1 cellular context compared by ENCODE assay signal in the genomic region with DNA sequence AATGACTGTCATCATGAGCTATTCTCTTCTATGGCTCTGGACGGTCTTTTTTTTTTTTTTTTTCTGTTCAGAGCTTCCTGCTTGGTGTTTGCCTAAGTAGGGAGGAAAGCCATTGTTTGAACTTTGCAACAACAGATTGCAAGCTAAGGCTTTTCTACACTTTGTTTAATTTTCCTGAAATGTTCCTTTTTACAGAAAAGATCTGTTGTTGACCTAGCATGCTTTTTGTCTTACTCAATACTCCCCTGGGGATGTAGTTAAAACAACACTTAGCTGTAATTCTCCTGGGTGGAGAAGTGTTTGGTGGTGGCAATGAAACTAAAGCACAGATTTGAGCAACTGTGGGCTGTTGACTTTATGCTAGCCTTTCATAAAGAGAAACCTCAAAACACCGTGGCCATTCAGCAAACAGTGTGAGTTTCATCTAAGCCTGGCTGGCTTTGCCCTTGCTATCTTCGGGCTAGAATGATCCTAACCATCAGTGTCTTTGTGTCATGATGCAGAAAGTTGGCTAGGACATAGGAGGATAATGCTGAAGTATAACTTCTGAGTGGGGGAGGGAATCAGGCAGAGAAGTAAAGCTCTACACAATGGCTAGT.
TF ChIP-seq lines count a peak whose summit lies in the region.

No MANE protein-coding gene starts in this region.

TF ChIP-seq in GM12878, 131 proteins besides CTCF, POLR2A, EP300 and RAD21 (continued from another document and continues in another):
- TF ChIP-seq USF2 (IDR thresholded peaks at IDR 0.05; ENCODE audit: borderline replicate concordance, low read depth, low read length), result no peak
- no peak for TF ChIP-seq SREBF2 (IDR thresholded peaks at IDR 0.05; ENCODE audit: low read length)
- TF ChIP-seq EZH2 (IDR thresholded peaks at IDR 0.05; ENCODE audit: borderline replicate concordance, control insufficient read depth, low read depth, low read length), result no peak
- TF ChIP-seq CHD2 (IDR thresholded peaks at IDR 0.05; ENCODE audit: borderline replicate concordance, low read depth, low read length), result 0 out of 2 replicates have a peak, but pooled peaks have one; percentile 18
- TF ChIP-seq, protein P1, sequence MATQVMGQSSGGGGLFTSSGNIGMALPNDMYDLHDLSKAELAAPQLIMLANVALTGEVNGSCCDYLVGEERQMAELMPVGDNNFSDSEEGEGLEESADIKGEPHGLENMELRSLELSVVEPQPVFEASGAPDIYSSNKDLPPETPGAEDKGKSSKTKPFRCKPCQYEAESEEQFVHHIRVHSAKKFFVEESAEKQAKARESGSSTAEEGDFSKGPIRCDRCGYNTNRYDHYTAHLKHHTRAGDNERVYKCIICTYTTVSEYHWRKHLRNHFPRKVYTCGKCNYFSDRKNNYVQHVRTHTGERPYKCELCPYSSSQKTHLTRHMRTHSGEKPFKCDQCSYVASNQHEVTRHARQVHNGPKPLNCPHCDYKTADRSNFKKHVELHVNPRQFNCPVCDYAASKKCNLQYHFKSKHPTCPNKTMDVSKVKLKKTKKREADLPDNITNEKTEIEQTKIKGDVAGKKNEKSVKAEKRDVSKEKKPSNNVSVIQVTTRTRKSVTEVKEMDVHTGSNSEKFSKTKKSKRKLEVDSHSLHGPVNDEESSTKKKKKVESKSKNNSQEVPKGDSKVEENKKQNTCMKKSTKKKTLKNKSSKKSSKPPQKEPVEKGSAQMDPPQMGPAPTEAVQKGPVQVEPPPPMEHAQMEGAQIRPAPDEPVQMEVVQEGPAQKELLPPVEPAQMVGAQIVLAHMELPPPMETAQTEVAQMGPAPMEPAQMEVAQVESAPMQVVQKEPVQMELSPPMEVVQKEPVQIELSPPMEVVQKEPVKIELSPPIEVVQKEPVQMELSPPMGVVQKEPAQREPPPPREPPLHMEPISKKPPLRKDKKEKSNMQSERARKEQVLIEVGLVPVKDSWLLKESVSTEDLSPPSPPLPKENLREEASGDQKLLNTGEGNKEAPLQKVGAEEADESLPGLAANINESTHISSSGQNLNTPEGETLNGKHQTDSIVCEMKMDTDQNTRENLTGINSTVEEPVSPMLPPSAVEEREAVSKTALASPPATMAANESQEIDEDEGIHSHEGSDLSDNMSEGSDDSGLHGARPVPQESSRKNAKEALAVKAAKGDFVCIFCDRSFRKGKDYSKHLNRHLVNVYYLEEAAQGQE (IDR thresholded peaks at IDR 0.05; ENCODE audit: low read depth, low read length), result no peak
- TF ChIP-seq, protein P2, sequence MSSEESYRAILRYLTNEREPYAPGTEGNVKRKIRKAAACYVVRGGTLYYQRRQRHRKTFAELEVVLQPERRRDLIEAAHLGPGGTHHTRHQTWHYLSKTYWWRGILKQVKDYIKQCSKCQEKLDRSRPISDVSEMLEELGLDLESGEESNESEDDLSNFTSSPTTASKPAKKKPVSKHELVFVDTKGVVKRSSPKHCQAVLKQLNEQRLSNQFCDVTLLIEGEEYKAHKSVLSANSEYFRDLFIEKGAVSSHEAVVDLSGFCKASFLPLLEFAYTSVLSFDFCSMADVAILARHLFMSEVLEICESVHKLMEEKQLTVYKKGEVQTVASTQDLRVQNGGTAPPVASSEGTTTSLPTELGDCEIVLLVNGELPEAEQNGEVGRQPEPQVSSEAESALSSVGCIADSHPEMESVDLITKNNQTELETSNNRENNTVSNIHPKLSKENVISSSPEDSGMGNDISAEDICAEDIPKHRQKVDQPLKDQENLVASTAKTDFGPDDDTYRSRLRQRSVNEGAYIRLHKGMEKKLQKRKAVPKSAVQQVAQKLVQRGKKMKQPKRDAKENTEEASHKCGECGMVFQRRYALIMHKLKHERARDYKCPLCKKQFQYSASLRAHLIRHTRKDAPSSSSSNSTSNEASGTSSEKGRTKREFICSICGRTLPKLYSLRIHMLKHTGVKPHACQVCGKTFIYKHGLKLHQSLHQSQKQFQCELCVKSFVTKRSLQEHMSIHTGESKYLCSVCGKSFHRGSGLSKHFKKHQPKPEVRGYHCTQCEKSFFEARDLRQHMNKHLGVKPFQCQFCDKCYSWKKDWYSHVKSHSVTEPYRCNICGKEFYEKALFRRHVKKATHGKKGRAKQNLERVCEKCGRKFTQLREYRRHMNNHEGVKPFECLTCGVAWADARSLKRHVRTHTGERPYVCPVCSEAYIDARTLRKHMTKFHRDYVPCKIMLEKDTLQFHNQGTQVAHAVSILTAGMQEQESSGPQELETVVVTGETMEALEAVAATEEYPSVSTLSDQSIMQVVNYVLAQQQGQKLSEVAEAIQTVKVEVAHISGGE (CRISPR knock-in tag; IDR thresholded peaks at IDR 0.05), result no peak
- peak; percentile 95; the same call in 1 of the 2 replicates for TF ChIP-seq RCOR1 (conservative IDR thresholded peaks at IDR 0.05; ENCODE audit: low read depth, low read length)
- TF ChIP-seq E2F8 (IDR thresholded peaks at IDR 0.05; ENCODE audit: low read depth, partially characterized antibody), result no peak
- TF ChIP-seq SMAD1 (IDR thresholded peaks at IDR 0.05; ENCODE audit: low read depth, partially characterized antibody), result no peak
- no peak for TF ChIP-seq SP1 (IDR thresholded peaks at IDR 0.05; ENCODE audit: low read depth, low read length)
- TF ChIP-seq, protein P3, sequence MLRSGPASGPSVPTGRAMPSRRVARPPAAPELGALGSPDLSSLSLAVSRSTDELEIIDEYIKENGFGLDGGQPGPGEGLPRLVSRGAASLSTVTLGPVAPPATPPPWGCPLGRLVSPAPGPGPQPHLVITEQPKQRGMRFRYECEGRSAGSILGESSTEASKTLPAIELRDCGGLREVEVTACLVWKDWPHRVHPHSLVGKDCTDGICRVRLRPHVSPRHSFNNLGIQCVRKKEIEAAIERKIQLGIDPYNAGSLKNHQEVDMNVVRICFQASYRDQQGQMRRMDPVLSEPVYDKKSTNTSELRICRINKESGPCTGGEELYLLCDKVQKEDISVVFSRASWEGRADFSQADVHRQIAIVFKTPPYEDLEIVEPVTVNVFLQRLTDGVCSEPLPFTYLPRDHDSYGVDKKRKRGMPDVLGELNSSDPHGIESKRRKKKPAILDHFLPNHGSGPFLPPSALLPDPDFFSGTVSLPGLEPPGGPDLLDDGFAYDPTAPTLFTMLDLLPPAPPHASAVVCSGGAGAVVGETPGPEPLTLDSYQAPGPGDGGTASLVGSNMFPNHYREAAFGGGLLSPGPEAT (IDR thresholded peaks at IDR 0.05; ENCODE audit: low read depth), result peak; percentile 37; the same call in 1 of the 2 replicates
- TF ChIP-seq, protein P4, sequence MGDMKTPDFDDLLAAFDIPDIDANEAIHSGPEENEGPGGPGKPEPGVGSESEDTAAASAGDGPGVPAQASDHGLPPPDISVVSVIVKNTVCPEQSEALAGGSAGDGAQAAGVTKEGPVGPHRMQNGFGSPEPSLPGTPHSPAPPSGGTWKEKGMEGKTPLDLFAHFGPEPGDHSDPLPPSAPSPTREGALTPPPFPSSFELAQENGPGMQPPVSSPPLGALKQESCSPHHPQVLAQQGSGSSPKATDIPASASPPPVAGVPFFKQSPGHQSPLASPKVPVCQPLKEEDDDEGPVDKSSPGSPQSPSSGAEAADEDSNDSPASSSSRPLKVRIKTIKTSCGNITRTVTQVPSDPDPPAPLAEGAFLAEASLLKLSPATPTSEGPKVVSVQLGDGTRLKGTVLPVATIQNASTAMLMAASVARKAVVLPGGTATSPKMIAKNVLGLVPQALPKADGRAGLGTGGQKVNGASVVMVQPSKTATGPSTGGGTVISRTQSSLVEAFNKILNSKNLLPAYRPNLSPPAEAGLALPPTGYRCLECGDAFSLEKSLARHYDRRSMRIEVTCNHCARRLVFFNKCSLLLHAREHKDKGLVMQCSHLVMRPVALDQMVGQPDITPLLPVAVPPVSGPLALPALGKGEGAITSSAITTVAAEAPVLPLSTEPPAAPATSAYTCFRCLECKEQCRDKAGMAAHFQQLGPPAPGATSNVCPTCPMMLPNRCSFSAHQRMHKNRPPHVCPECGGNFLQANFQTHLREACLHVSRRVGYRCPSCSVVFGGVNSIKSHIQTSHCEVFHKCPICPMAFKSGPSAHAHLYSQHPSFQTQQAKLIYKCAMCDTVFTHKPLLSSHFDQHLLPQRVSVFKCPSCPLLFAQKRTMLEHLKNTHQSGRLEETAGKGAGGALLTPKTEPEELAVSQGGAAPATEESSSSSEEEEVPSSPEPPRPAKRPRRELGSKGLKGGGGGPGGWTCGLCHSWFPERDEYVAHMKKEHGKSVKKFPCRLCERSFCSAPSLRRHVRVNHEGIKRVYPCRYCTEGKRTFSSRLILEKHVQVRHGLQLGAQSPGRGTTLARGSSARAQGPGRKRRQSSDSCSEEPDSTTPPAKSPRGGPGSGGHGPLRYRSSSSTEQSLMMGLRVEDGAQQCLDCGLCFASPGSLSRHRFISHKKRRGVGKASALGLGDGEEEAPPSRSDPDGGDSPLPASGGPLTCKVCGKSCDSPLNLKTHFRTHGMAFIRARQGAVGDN (IDR thresholded peaks at IDR 0.05), result no peak
- no peak for TF ChIP-seq HDAC2 (IDR thresholded peaks at IDR 0.05)
- no peak for TF ChIP-seq MXI1 (IDR thresholded peaks at IDR 0.05; ENCODE audit: low read depth, low read length)
- no peak for TF ChIP-seq ETV6 (conservative IDR thresholded peaks at IDR 0.05 in 1 of 2, IDR thresholded peaks at IDR 0.05 in 1 of 2; ENCODE audit: borderline replicate concordance in 1 of 2, low read depth in 1 of 2)
- TF ChIP-seq IKZF1 (conservative IDR thresholded peaks at IDR 0.05), result peak; percentile 57
- no peak for TF ChIP-seq ZBTB40 (IDR thresholded peaks at IDR 0.05; ENCODE audit: borderline replicate concordance)
- peak; percentile 88 for TF ChIP-seq RUNX3 (IDR thresholded peaks at IDR 0.05; ENCODE audit: low read length)
- TF ChIP-seq, protein P5, sequence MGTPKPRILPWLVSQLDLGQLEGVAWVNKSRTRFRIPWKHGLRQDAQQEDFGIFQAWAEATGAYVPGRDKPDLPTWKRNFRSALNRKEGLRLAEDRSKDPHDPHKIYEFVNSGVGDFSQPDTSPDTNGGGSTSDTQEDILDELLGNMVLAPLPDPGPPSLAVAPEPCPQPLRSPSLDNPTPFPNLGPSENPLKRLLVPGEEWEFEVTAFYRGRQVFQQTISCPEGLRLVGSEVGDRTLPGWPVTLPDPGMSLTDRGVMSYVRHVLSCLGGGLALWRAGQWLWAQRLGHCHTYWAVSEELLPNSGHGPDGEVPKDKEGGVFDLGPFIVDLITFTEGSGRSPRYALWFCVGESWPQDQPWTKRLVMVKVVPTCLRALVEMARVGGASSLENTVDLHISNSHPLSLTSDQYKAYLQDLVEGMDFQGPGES (IDR thresholded peaks at IDR 0.05), result no peak
- peak; percentile 52; the same call in 1 of the 2 replicates for TF ChIP-seq MTA3 (IDR thresholded peaks at IDR 0.05; ENCODE audit: borderline replicate concordance, low read length)
- TF ChIP-seq BMI1 (IDR thresholded peaks at IDR 0.05; ENCODE audit: borderline replicate concordance), result no peak
- TF ChIP-seq NBN (IDR thresholded peaks at IDR 0.05), result peak; percentile 39; the same call in 1 of the 2 replicates
- no peak for TF ChIP-seq RBBP5 (conservative IDR thresholded peaks at IDR 0.05)
- no peak for TF ChIP-seq ATF3 (IDR thresholded peaks at IDR 0.05; ENCODE audit: borderline replicate concordance, extremely low read depth, low read depth, low read length)
